15 cellular contexts compared by ENCODE assay signal in the genomic region with DNA sequence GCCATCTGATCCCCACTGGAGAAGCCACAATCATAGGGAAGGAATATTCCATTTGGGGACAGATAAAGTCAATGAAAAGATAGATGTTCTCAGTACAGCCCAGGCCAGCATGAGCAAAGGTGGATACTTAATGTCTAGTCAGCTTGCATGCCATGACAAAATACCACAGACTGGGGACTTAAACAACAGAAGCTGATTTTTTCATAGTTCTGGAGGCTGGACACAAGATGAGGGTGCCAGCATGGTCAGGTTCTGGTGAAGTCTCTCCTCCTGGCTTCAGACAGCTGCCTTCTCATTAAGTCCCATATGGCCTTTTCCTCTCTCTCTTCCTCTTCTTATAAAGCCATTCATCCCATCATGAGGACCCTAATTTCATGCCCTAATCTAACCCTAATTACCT.
DNase-seq lines count a peak whose midpoint lies in the region; TF ChIP-seq lines count a peak whose summit lies in the region.
"Had no signal": no experiment of that assay in that cellular context is flagged by ENCODE, and none has a peak within 500 bp of the region (broad histone marks: within the 10 kb centered on the region; RNA-seq: fewer than 3 reads in every experiment).

No MANE protein-coding gene starts in this region.

- no peaks in the 10 kb centered on the region for H3K36me3 Mint-ChIP-seq in nephron (ENCODE audit: low read depth)
- H3K36me3 Mint-ChIP-seq: CD4-positive, alpha-beta memory T cell had no signal

- H3K27ac Mint-ChIP-seq in nephron: peak overlapping the region in 2 of 3 experiments; percentile 45 to 53
- H3K27ac Mint-ChIP-seq: CD4-positive, alpha-beta memory T cell; GM23338; H9 had no signal

- H3K27ac ChIP-seq in epithelial cell of prostate: peak overlapping the region; percentile 42

- H3K9me3 Mint-ChIP-seq in nephron: no peaks in the 10 kb centered on the region
- H3K9me3 Mint-ChIP-seq: GM23338, H9 had no signal

- H3K27me3 Mint-ChIP-seq in nephron (ENCODE audit: low read depth): no peaks in the 10 kb centered on the region
- H3K27me3 Mint-ChIP-seq: CD4-positive, alpha-beta memory T cell had no signal

- peaks cover 38% of the 10 kb centered on the region for H3K4me1 Mint-ChIP-seq in nephron

- DNase-seq in NCI-H82 (lab: John Stamatoyannopoulos, UW) (peak; percentile 24), NCI-H82 treated with DMSO at 0.1 percent for 48 hours (lab: John Stamatoyannopoulos, UW; ENCODE audit: unreplicated experiment) (no peak), epithelial cell of prostate (ENCODE audit: low read depth, low spot score) (no peak), SHP77 treated with DMSO at 0.1 percent for 48 hours (lab: John Stamatoyannopoulos, UW) (no peak), kidney tubule cell (ENCODE audit: low spot score) (no peak)
- DNase-seq: C1 segment of cervical spinal cord; Calu3; CD4-positive, alpha-beta memory T cell; COR-L47; DMS79; EL; GDM1; H9 had no signal

- no peak overlapping the region for H3K4me3 Mint-ChIP-seq in nephron
- H3K4me3 Mint-ChIP-seq: CD4-positive, alpha-beta memory T cell; GM23338; H9 had no signal

- no peak for TF ChIP-seq CTCF in nephron (IDR thresholded peaks at IDR 0.05; ENCODE audit: unreplicated experiment in 3 of 3)
